In the genomic region with DNA sequence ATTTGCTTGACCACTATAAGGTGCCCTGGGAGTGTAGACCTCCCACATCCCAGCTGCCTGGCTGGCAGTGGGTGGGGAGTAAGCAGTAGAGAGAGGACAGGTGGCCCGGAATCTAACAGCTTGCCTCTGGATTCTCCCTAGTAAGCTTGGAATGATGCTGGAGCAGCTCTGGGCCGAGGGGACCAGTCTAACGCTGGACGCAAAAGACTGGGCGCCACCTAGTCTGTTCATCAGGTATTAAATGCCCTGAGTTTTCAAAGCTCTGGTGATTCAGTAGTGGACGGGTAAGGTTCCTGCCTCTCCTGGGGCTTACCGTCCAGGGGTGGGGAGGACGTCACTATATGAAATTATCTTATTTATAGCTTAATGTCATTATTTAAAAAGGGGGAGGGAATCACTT, we compare ENCODE assay signal across 10 cellular contexts. TPM values are rescaled to one million over a fixed set of nuclear protein-coding genes. Genes with fewer than 3 reads are reported as not detected.
A peak's percentile ranks its signal among the peaks of the same experiment; 100 is the strongest.
DNase-seq lines count a peak whose midpoint lies in the region; ATAC-seq and TF ChIP-seq lines count a peak whose summit lies in the region.
"Had no signal": no experiment of that assay in that cellular context is flagged by ENCODE, and none has a peak within 500 bp of the region (broad histone marks: within the 10 kb centered on the region; RNA-seq: fewer than 3 reads in every experiment).

No MANE protein-coding gene starts in this region.

- no peak for TF ChIP-seq CTCF in spleen (IDR thresholded peaks at IDR 0.05 in 8 of 11, conservative IDR thresholded peaks at IDR 0.05 in 3 of 11)

- intact Hi-C loops in spleen (cut with DNase I; ENCODE audit: low total_unique reads), result no loop called here

- no peak overlapping the region for H3K27ac ChIP-seq in spleen

- H3K9me3 ChIP-seq in spleen, result no peaks in the 10 kb centered on the region
- no peaks in the 10 kb centered on the region for H3K9me3 ChIP-seq in MG63

- no peaks in the 10 kb centered on the region for H3K4me1 Mint-ChIP-seq in stimulated activated naive CD8-positive, alpha-beta T cell treated with anti-CD3 and anti-CD28 coated beads, Interleukin-15, Interleukin-2, amounts not matched to agents 100 ng/mL and 50 ng/mL, for 24 hours (ENCODE audit: low read depth)
- no peaks in the 10 kb centered on the region for H3K4me1 Mint-ChIP-seq in activated naive CD8-positive, alpha-beta T cell treated with anti-CD3 and anti-CD28 coated beads, Interleukin-2, amount 50 U/mL, for 24 hours
- H3K4me1 Mint-ChIP-seq: immature natural killer cell had no signal

- H3K27ac Mint-ChIP-seq in stimulated activated naive CD8-positive, alpha-beta T cell treated with anti-CD3 and anti-CD28 coated beads, Interleukin-15, Interleukin-2, amounts not matched to agents 100 ng/mL and 50 ng/mL, for 24 hours, result no peak overlapping the region
- no peak overlapping the region for H3K27ac Mint-ChIP-seq in activated naive CD8-positive, alpha-beta T cell treated with anti-CD3 and anti-CD28 coated beads, Interleukin-2, amount 50 U/mL, for 24 hours
- H3K27ac Mint-ChIP-seq: immature natural killer cell had no signal

- no peaks in the 10 kb centered on the region for H3K9me3 Mint-ChIP-seq in stimulated activated naive CD8-positive, alpha-beta T cell treated with anti-CD3 and anti-CD28 coated beads, Interleukin-15, Interleukin-2, amounts not matched to agents 100 ng/mL and 50 ng/mL, for 24 hours
- H3K9me3 Mint-ChIP-seq in activated naive CD8-positive, alpha-beta T cell treated with anti-CD3 and anti-CD28 coated beads, Interleukin-2, amount 50 U/mL, for 24 hours, result no peaks in the 10 kb centered on the region
- H3K9me3 Mint-ChIP-seq: immature natural killer cell had no signal

- peak overlapping the region; percentile 28 for H3K4me3 Mint-ChIP-seq in stimulated activated naive CD8-positive, alpha-beta T cell treated with anti-CD3 and anti-CD28 coated beads, Interleukin-15, Interleukin-2, amounts not matched to agents 100 ng/mL and 50 ng/mL, for 24 hours
- H3K4me3 Mint-ChIP-seq in activated naive CD8-positive, alpha-beta T cell treated with anti-CD3 and anti-CD28 coated beads, Interleukin-2, amount 50 U/mL, for 24 hours, result peak overlapping the region; percentile 21
- H3K4me3 Mint-ChIP-seq: immature natural killer cell had no signal

- H3K27me3 Mint-ChIP-seq in stimulated activated naive CD8-positive, alpha-beta T cell treated with anti-CD3 and anti-CD28 coated beads, Interleukin-15, Interleukin-2, amounts not matched to agents 100 ng/mL and 50 ng/mL, for 24 hours, result peaks cover 66% of the 10 kb centered on the region
- peaks cover 47% of the 10 kb centered on the region for H3K27me3 Mint-ChIP-seq in activated naive CD8-positive, alpha-beta T cell treated with anti-CD3 and anti-CD28 coated beads, Interleukin-2, amount 50 U/mL, for 24 hours

- H3K27me3 ChIP-seq in spleen (replicated peaks in 1 of 7), result peaks cover 0 to 50% (median 12%) of the 10 kb centered on the region in 7 donors
- H3K27me3 ChIP-seq in MG63, result no peaks in the 10 kb centered on the region

- no peaks in the 10 kb centered on the region for H3K36me3 ChIP-seq in spleen
- no peaks in the 10 kb centered on the region for H3K36me3 ChIP-seq in MG63

- DNase-seq in stimulated activated naive CD8-positive, alpha-beta T cell treated with anti-CD3 and anti-CD28 coated beads, Interleukin-15, Interleukin-2, amounts not matched to agents 100 U/mL and 50 U/mL, for 24 hours, result no peak
- DNase-seq in activated naive CD8-positive, alpha-beta T cell treated with anti-CD3 and anti-CD28 coated beads, Interleukin-2, amount 50 U/mL, for 24 hours, result no peak
- DNase-seq in left kidney (ENCODE audit: low read depth, low spot score) (peak; percentile 75), spleen (no peak), MG63 (no peak)
- DNase-seq: immature natural killer cell had no signal

- H3K4me1 ChIP-seq in spleen, result peaks cover 0 to 16% (median 6%) of the 10 kb centered on the region in 6 donors

- 62 to 79% (median 69%) methylated on average over 7 to 8 of the region's 8 CpGs for WGBS in spleen, 5 donors

- H3K36me3 Mint-ChIP-seq in stimulated activated naive CD8-positive, alpha-beta T cell treated with anti-CD3 and anti-CD28 coated beads, Interleukin-15, Interleukin-2, amounts not matched to agents 100 ng/mL and 50 ng/mL, for 24 hours (ENCODE audit: low read depth), result no peaks in the 10 kb centered on the region
- H3K36me3 Mint-ChIP-seq in activated naive CD8-positive, alpha-beta T cell treated with anti-CD3 and anti-CD28 coated beads, Interleukin-2, amount 50 U/mL, for 24 hours (ENCODE audit: low read depth), result no peaks in the 10 kb centered on the region
- H3K36me3 Mint-ChIP-seq: immature natural killer cell had no signal

- peak overlapping the region in 2 of 8 donors; percentile 43 to 68 for H3K4me3 ChIP-seq in spleen
- H3K4me3 ChIP-seq in MG63, result no peak overlapping the region

- TF ChIP-seq POLR2A in spleen (IDR thresholded peaks at IDR 0.05), result no peak

- ATAC-seq in stimulated activated naive CD8-positive, alpha-beta T cell treated with anti-CD3 and anti-CD28 coated beads, Interleukin-15, Interleukin-2, amounts not matched to agents 100 U/mL and 50 U/mL, for 24 hours, result no peak
- ATAC-seq in activated naive CD8-positive, alpha-beta T cell treated with anti-CD3 and anti-CD28 coated beads, Interleukin-2, amount 50 U/mL, for 24 hours, result no peak
- ATAC-seq in HG03135 (IDR thresholded peaks at IDR 0.05; ENCODE audit: unreplicated experiment) (no peak), HG03520 (IDR thresholded peaks at IDR 0.05; ENCODE audit: unreplicated experiment) (no peak)

RNA-seq across cellular contexts. Expression of a gene that starts 0.6 kb away (rescaled TPM):
- 1 to 10 TPM in 6 of 7 donors, under 1 TPM in 1; 0.46 to 3.5 (median 1.6) TPM for total RNA-seq in spleen
- 1 to 10 TPM; 1.2 to 3.5 (median 2.7) TPM for polyA plus RNA-seq in spleen
- 1.6 TPM in 1 of 2 replicates, not detected in the other for total RNA-seq in MG63 (2014; rRNA removed; shearing (Covaris generic); ENCODE audit: low replicate concordance)
- total RNA-seq: T-helper 2 cell treated with Interferon-gamma antibody and Interleukin-4, amounts not matched to agents 100 ng/mL and 5 ng/mL, for 36 hours had no signal
- polyA plus RNA-seq: immature natural killer cell had no signal
